ENCODE assay signal across 22 cellular contexts in genomic region chr1:168300626-168301025, GRCh38. TPM values are rescaled to one million over a fixed set of nuclear protein-coding genes. Genes with fewer than 3 reads are reported as not detected.
DNase-seq lines count a peak whose midpoint lies in the region; ATAC-seq and TF ChIP-seq lines count a peak whose summit lies in the region.
"Had no signal": no experiment of that assay in that cellular context is flagged by ENCODE, and none has a peak within 500 bp of the region (broad histone marks: within the 10 kb centered on the region; RNA-seq: fewer than 3 reads in every experiment).

No MANE protein-coding gene starts in this region.

- no peak overlapping the region for H3K56ac ChIP-seq in mesendoderm (ENCODE audit: low read length)

- H3K4me1 ChIP-seq in cardiac muscle cell (ENCODE audit: low read depth) = peaks cover 18% of the 10 kb centered on the region
- no peaks in the 10 kb centered on the region for H3K4me1 ChIP-seq in right atrium auricular region
- H3K4me1 ChIP-seq in mesendoderm (ENCODE audit: control insufficient read depth, low read depth, low read length) = no peaks in the 10 kb centered on the region
- H3K4me1 ChIP-seq in left lung = no peaks in the 10 kb centered on the region
- H3K4me1 ChIP-seq: BLaER1 treated with 17β-estradiol and CSF1 and Interleukin-3, amounts not matched to agents 10 nM and 100 nM had no signal

- H4K8ac ChIP-seq in mesendoderm (ENCODE audit: low read depth, low read length) = no peak overlapping the region

- H2BK120ac ChIP-seq in mesendoderm (ENCODE audit: low read depth, low read length) = no peak overlapping the region

- WGBS in mesendoderm (ENCODE audit: extremely low coverage, insufficient coverage, low lambda C conversion rate) = no CpG with 5 or more reads among the region's 2 CpGs

- ATAC-seq in HG03139 (IDR thresholded peaks at IDR 0.05; ENCODE audit: unreplicated experiment) (no peak), left lung (no peak), GM19351 (IDR thresholded peaks at IDR 0.05; ENCODE audit: unreplicated experiment) (no peak)
- ATAC-seq: CD8-positive, alpha-beta T cell; Panc1 had no signal

- H2AK5ac ChIP-seq in mesendoderm (ENCODE audit: low read length) = no peak overlapping the region

- peak overlapping the region; percentile 20 for H3K27ac ChIP-seq in cardiac muscle cell
- no peak overlapping the region for H3K27ac ChIP-seq in right atrium auricular region
- peak overlapping the region; percentile 52 for H3K27ac ChIP-seq in caudate nucleus (ENCODE audit: low read depth, low read length)
- no peak overlapping the region for H3K27ac ChIP-seq in mesendoderm (ENCODE audit: low read depth, low read length)
- H3K27ac ChIP-seq in left lung = no peak overlapping the region
- H3K27ac ChIP-seq: BLaER1 treated with 17β-estradiol and CSF1 and Interleukin-3, amounts not matched to agents 10 nM and 100 nM had no signal

- intact Hi-C loops in left lung (cut with DNase I) = no loop called here

- H2BK5ac ChIP-seq in mesendoderm (ENCODE audit: low read length) = no peak overlapping the region

- H3K9me3 ChIP-seq in cardiac muscle cell (ENCODE audit: low read depth) (no peaks in the 10 kb centered on the region), right atrium auricular region (no peaks in the 10 kb centered on the region), left lung (no peaks in the 10 kb centered on the region)
- H3K9me3 ChIP-seq: SJSA1 had no signal

- H3K18ac ChIP-seq in mesendoderm (ENCODE audit: low read length) = no peak overlapping the region

- H3K79me1 ChIP-seq in mesendoderm (ENCODE audit: low read length) = no peaks in the 10 kb centered on the region

- TF ChIP-seq CTCF in cardiac muscle cell (IDR thresholded peaks at IDR 0.05; ENCODE audit: low read depth, low read length) = no peak
- TF ChIP-seq CTCF in right atrium auricular region (IDR thresholded peaks at IDR 0.05) = no peak
- no peak for TF ChIP-seq CTCF in left lung (IDR thresholded peaks at IDR 0.05)
- no peak for TF ChIP-seq CTCF in GM20000 (IDR thresholded peaks at IDR 0.05; ENCODE audit: extremely low read depth, missing control alignments)

- no peak overlapping the region for H3K4me2 ChIP-seq in mesendoderm (ENCODE audit: low read length)
- H3K4me2 ChIP-seq: BLaER1 treated with 17β-estradiol and CSF1 and Interleukin-3, amounts not matched to agents 10 nM and 100 nM had no signal

- DNase-seq in cardiac muscle cell (ENCODE audit: low read depth in 1 of 2, low spot score in 1 of 2) (no peak), right atrium auricular region (ENCODE audit: low spot score) (no peak), caudate nucleus (lab: John Stamatoyannopoulos, UW) (peak in 3 of 61 donors; percentile 3 to 29 (median 11)), mesendoderm (peak; percentile 41), left lung (no peak), GM20000 (ENCODE audit: low spot score) (no peak)
- DNase-seq: 8988T; CD8-positive, alpha-beta T cell; DMS79 treated with DMSO at 0.1 percent for 48 hours; H9; Kasumi-1; NCI-H1092 treated with DMSO at 0.1 percent for 48 hours; NCI-H146; NCI-H2029 treated with DMSO at 0.1 percent for 48 hours; NCI-H2171; NCI-H446 treated with DMSO at 0.1 percent for 48 hours; NCI-H69 had no signal

- no peaks in the 10 kb centered on the region for H3K79me2 ChIP-seq in mesendoderm (ENCODE audit: control insufficient read depth, insufficient read depth, low read length)

- H3K4me3 ChIP-seq in cardiac muscle cell (no peak overlapping the region), right atrium auricular region (no peak overlapping the region), mesendoderm (ENCODE audit: low read length) (no peak overlapping the region), left lung (no peak overlapping the region)
- H3K4me3 ChIP-seq: BLaER1 treated with 17β-estradiol and CSF1 and Interleukin-3, amounts not matched to agents 10 nM and 100 nM; SJSA1 had no signal

- no peak overlapping the region for H3K23ac ChIP-seq in mesendoderm (ENCODE audit: low read length)

- H3K9ac ChIP-seq in mesendoderm (ENCODE audit: low read length) = no peak overlapping the region
- H3K9ac ChIP-seq: BLaER1 treated with 17β-estradiol and CSF1 and Interleukin-3, amounts not matched to agents 10 nM and 100 nM had no signal

- H3K36me3 ChIP-seq in cardiac muscle cell (no peaks in the 10 kb centered on the region), right atrium auricular region (no peaks in the 10 kb centered on the region), mesendoderm (ENCODE audit: control insufficient read depth, insufficient read depth, low read length) (no peaks in the 10 kb centered on the region), left lung (no peaks in the 10 kb centered on the region)
- H3K36me3 ChIP-seq: SJSA1 had no signal

- no peak overlapping the region for H4K5ac ChIP-seq in mesendoderm (ENCODE audit: low read length)

- H3K4ac ChIP-seq in mesendoderm (ENCODE audit: low read depth, low read length) = no peak overlapping the region

- no peaks in the 10 kb centered on the region for H3K27me3 ChIP-seq in cardiac muscle cell
- H3K27me3 ChIP-seq in right atrium auricular region = no peaks in the 10 kb centered on the region
- no peaks in the 10 kb centered on the region for H3K27me3 ChIP-seq in mesendoderm (ENCODE audit: insufficient read depth, low read length, poor library complexity)
- no peaks in the 10 kb centered on the region for H3K27me3 ChIP-seq in left lung
- H3K27me3 ChIP-seq: BLaER1 treated with 17β-estradiol and CSF1 and Interleukin-3, amounts not matched to agents 10 nM and 100 nM; SJSA1 had no signal

- H2BK15ac ChIP-seq in mesendoderm (replicated peaks; ENCODE audit: low read depth) = no peak overlapping the region

RNA-seq across cellular contexts. Expression of gene TBX19, which starts 19.9 kb away (rescaled TPM):
- total RNA-seq in cardiac muscle cell (1.4 and 1.5 TPM in 2 replicates), right atrium auricular region (under 1 TPM; 0.30 to 0.63 TPM), left lung (1 to 10 TPM; 1.8 to 2.6 TPM)
- 1.6 and 1.7 TPM in 2 replicates for polyA plus RNA-seq in cardiac muscle cell
- 0.35 TPM for polyA plus RNA-seq in mesendoderm (2013, experiment 1 of 2)
- 0.34 TPM for polyA plus RNA-seq in mesendoderm (2013, experiment 2 of 2)

Comparison
In these comparisons a context has a peak if more than half of its experiments do, and no peak if none do; other contexts are left out.
1. H3K27ac ChIP-seq: peak in cardiac muscle cell (single experiment) and caudate nucleus (single experiment); none in right atrium auricular region (0 of 2), mesendoderm (single experiment) and left lung (0 of 2).